In genomic region chr19:23991170-23991569, GRCh38 we compare ENCODE assay signal across 2 cellular contexts.
TF ChIP-seq lines count a peak whose summit lies in the region.

No MANE protein-coding gene starts in this region.

TF ChIP-seq in GM23338, 12 proteins besides CTCF, POLR2A, EP300 and RAD21 (continued from another document):
- TF ChIP-seq ETS1 (IDR thresholded peaks at IDR 0.05) = no peak
- TF ChIP-seq, protein P1, sequence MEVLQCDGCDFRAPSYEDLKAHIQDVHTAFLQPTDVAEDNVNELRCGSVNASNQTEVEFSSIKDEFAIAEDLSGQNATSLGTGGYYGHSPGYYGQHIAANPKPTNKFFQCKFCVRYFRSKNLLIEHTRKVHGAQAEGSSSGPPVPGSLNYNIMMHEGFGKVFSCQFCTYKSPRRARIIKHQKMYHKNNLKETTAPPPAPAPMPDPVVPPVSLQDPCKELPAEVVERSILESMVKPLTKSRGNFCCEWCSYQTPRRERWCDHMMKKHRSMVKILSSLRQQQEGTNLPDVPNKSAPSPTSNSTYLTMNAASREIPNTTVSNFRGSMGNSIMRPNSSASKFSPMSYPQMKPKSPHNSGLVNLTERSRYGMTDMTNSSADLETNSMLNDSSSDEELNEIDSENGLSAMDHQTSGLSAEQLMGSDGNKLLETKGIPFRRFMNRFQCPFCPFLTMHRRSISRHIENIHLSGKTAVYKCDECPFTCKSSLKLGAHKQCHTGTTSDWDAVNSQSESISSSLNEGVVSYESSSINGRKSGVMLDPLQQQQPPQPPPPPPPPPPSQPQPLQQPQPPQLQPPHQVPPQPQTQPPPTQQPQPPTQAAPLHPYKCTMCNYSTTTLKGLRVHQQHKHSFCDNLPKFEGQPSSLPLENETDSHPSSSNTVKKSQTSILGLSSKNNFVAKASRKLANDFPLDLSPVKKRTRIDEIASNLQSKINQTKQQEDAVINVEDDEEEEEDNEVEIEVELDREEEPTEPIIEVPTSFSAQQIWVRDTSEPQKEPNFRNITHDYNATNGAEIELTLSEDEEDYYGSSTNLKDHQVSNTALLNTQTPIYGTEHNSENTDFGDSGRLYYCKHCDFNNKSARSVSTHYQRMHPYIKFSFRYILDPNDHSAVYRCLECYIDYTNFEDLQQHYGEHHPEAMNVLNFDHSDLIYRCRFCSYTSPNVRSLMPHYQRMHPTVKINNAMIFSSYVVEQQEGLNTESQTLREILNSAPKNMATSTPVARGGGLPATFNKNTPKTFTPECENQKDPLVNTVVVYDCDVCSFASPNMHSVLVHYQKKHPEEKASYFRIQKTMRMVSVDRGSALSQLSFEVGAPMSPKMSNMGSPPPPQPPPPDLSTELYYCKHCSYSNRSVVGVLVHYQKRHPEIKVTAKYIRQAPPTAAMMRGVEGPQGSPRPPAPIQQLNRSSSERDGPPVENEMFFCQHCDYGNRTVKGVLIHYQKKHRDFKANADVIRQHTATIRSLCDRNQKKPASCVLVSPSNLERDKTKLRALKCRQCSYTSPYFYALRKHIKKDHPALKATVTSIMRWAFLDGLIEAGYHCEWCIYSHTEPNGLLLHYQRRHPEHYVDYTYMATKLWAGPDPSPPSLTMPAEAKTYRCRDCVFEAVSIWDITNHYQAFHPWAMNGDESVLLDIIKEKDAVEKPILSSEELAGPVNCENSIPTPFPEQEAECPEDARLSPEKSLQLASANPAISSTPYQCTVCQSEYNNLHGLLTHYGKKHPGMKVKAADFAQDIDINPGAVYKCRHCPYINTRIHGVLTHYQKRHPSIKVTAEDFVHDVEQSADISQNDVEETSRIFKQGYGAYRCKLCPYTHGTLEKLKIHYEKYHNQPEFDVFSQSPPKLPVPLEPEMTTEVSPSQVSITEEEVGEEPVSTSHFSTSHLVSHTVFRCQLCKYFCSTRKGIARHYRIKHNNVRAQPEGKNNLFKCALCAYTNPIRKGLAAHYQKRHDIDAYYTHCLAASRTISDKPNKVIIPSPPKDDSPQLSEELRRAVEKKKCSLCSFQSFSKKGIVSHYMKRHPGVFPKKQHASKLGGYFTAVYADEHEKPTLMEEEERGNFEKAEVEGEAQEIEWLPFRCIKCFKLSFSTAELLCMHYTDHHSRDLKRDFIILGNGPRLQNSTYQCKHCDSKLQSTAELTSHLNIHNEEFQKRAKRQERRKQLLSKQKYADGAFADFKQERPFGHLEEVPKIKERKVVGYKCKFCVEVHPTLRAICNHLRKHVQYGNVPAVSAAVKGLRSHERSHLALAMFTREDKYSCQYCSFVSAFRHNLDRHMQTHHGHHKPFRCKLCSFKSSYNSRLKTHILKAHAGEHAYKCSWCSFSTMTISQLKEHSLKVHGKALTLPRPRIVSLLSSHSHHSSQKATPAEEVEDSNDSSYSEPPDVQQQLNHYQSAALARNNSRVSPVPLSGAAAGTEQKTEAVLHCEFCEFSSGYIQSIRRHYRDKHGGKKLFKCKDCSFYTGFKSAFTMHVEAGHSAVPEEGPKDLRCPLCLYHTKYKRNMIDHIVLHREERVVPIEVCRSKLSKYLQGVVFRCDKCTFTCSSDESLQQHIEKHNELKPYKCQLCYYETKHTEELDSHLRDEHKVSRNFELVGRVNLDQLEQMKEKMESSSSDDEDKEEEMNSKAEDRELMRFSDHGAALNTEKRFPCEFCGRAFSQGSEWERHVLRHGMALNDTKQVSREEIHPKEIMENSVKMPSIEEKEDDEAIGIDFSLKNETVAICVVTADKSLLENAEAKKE (CRISPR knock-in tag; IDR thresholded peaks at IDR 0.05) = no peak
- no peak for TF ChIP-seq STAT1 (IDR thresholded peaks at IDR 0.05; ENCODE audit: unreplicated experiment)
- TF ChIP-seq, protein P2, sequence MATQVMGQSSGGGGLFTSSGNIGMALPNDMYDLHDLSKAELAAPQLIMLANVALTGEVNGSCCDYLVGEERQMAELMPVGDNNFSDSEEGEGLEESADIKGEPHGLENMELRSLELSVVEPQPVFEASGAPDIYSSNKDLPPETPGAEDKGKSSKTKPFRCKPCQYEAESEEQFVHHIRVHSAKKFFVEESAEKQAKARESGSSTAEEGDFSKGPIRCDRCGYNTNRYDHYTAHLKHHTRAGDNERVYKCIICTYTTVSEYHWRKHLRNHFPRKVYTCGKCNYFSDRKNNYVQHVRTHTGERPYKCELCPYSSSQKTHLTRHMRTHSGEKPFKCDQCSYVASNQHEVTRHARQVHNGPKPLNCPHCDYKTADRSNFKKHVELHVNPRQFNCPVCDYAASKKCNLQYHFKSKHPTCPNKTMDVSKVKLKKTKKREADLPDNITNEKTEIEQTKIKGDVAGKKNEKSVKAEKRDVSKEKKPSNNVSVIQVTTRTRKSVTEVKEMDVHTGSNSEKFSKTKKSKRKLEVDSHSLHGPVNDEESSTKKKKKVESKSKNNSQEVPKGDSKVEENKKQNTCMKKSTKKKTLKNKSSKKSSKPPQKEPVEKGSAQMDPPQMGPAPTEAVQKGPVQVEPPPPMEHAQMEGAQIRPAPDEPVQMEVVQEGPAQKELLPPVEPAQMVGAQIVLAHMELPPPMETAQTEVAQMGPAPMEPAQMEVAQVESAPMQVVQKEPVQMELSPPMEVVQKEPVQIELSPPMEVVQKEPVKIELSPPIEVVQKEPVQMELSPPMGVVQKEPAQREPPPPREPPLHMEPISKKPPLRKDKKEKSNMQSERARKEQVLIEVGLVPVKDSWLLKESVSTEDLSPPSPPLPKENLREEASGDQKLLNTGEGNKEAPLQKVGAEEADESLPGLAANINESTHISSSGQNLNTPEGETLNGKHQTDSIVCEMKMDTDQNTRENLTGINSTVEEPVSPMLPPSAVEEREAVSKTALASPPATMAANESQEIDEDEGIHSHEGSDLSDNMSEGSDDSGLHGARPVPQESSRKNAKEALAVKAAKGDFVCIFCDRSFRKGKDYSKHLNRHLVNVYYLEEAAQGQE (IDR thresholded peaks at IDR 0.05; ENCODE audit: unreplicated experiment) = no peak
- TF ChIP-seq EZH2 (IDR thresholded peaks at IDR 0.05; ENCODE audit: low read depth, unreplicated experiment) = no peak
- no peak for TF ChIP-seq NANOG (IDR thresholded peaks at IDR 0.05; ENCODE audit: borderline replicate concordance)
- TF ChIP-seq ZNF331 (CRISPR knock-in tag; IDR thresholded peaks at IDR 0.05; ENCODE audit: low read depth) = no peak
- no peak for TF ChIP-seq ZNF114 (CRISPR knock-in tag; IDR thresholded peaks at IDR 0.05)
- no peak for TF ChIP-seq JUNB (IDR thresholded peaks at IDR 0.05; ENCODE audit: unreplicated experiment)
- no peak for TF ChIP-seq EZH2phosphoT487 (IDR thresholded peaks at IDR 0.05; ENCODE audit: unreplicated experiment)

TF ChIP-seq in HepG2, 621 proteins besides CTCF, POLR2A, EP300 and RAD21 (continued from another document and continues in another):
- TF ChIP-seq, protein P3, sequence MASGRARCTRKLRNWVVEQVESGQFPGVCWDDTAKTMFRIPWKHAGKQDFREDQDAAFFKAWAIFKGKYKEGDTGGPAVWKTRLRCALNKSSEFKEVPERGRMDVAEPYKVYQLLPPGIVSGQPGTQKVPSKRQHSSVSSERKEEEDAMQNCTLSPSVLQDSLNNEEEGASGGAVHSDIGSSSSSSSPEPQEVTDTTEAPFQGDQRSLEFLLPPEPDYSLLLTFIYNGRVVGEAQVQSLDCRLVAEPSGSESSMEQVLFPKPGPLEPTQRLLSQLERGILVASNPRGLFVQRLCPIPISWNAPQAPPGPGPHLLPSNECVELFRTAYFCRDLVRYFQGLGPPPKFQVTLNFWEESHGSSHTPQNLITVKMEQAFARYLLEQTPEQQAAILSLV (CRISPR knock-in tag; IDR thresholded peaks at IDR 0.05; ENCODE audit: borderline replicate concordance) = no peak
- TF ChIP-seq MEF2D (CRISPR knock-in tag; IDR thresholded peaks at IDR 0.05) (no peak), ZNF562 (CRISPR knock-in tag; IDR thresholded peaks at IDR 0.05; ENCODE audit: borderline replicate concordance) (no peak), BATF2 (CRISPR knock-in tag; IDR thresholded peaks at IDR 0.05) (no peak), RARA (CRISPR knock-in tag; IDR thresholded peaks at IDR 0.05) (peak; percentile 21; the same call in 1 of the 2 replicates), SOX5 (CRISPR knock-in tag; IDR thresholded peaks at IDR 0.05; ENCODE audit: borderline replicate concordance) (peak; percentile 82), ZNF260 (CRISPR knock-in tag; IDR thresholded peaks at IDR 0.05; ENCODE audit: borderline replicate concordance, low read depth) (no peak), ZNF737 (CRISPR knock-in tag; IDR thresholded peaks at IDR 0.05; ENCODE audit: borderline replicate concordance) (no peak), TFDP1 (CRISPR knock-in tag; IDR thresholded peaks at IDR 0.05; ENCODE audit: borderline replicate concordance) (no peak), KMT2A (CRISPR knock-in tag; IDR thresholded peaks at IDR 0.05) (no peak), ZBTB33 (CRISPR knock-in tag; IDR thresholded peaks at IDR 0.05) (no peak), TBX3 (IDR thresholded peaks at IDR 0.05; ENCODE audit: borderline replicate concordance) (no peak), HHEX (CRISPR knock-in tag; IDR thresholded peaks at IDR 0.05) (no peak), SOX6 (IDR thresholded peaks at IDR 0.05) (no peak), SOX6 (CRISPR knock-in tag; IDR thresholded peaks at IDR 0.05) (peak; percentile 93)
- TF ChIP-seq, protein P4, sequence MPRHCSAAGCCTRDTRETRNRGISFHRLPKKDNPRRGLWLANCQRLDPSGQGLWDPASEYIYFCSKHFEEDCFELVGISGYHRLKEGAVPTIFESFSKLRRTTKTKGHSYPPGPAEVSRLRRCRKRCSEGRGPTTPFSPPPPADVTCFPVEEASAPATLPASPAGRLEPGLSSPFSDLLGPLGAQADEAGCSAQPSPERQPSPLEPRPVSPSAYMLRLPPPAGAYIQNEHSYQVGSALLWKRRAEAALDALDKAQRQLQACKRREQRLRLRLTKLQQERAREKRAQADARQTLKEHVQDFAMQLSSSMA (CRISPR knock-in tag; IDR thresholded peaks at IDR 0.05) = no peak
- TF ChIP-seq, protein P5, sequence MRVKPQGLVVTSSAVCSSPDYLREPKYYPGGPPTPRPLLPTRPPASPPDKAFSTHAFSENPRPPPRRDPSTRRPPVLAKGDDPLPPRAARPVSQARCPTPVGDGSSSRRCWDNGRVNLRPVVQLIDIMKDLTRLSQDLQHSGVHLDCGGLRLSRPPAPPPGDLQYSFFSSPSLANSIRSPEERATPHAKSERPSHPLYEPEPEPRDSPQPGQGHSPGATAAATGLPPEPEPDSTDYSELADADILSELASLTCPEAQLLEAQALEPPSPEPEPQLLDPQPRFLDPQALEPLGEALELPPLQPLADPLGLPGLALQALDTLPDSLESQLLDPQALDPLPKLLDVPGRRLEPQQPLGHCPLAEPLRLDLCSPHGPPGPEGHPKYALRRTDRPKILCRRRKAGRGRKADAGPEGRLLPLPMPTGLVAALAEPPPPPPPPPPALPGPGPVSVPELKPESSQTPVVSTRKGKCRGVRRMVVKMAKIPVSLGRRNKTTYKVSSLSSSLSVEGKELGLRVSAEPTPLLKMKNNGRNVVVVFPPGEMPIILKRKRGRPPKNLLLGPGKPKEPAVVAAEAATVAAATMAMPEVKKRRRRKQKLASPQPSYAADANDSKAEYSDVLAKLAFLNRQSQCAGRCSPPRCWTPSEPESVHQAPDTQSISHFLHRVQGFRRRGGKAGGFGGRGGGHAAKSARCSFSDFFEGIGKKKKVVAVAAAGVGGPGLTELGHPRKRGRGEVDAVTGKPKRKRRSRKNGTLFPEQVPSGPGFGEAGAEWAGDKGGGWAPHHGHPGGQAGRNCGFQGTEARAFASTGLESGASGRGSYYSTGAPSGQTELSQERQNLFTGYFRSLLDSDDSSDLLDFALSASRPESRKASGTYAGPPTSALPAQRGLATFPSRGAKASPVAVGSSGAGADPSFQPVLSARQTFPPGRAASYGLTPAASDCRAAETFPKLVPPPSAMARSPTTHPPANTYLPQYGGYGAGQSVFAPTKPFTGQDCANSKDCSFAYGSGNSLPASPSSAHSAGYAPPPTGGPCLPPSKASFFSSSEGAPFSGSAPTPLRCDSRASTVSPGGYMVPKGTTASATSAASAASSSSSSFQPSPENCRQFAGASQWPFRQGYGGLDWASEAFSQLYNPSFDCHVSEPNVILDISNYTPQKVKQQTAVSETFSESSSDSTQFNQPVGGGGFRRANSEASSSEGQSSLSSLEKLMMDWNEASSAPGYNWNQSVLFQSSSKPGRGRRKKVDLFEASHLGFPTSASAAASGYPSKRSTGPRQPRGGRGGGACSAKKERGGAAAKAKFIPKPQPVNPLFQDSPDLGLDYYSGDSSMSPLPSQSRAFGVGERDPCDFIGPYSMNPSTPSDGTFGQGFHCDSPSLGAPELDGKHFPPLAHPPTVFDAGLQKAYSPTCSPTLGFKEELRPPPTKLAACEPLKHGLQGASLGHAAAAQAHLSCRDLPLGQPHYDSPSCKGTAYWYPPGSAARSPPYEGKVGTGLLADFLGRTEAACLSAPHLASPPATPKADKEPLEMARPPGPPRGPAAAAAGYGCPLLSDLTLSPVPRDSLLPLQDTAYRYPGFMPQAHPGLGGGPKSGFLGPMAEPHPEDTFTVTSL (CRISPR knock-in tag; IDR thresholded peaks at IDR 0.05; ENCODE audit: borderline replicate concordance) = no peak
- TF ChIP-seq, protein P6, sequence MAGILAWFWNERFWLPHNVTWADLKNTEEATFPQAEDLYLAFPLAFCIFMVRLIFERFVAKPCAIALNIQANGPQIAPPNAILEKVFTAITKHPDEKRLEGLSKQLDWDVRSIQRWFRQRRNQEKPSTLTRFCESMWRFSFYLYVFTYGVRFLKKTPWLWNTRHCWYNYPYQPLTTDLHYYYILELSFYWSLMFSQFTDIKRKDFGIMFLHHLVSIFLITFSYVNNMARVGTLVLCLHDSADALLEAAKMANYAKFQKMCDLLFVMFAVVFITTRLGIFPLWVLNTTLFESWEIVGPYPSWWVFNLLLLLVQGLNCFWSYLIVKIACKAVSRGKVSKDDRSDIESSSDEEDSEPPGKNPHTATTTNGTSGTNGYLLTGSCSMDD (CRISPR knock-in tag; IDR thresholded peaks at IDR 0.05) = no peak
